Comparison of ENCODE assay signal across 19 cellular contexts in genomic region chr22:27259390-27259789, GRCh38.
DNase-seq lines count a peak whose midpoint lies in the region; ATAC-seq, FAIRE-seq and TF ChIP-seq lines count a peak whose summit lies in the region.
"Had no signal": no experiment of that assay in that cellular context is flagged by ENCODE, and none has a peak within 500 bp of the region (broad histone marks: within the 10 kb centered on the region; RNA-seq: fewer than 3 reads in every experiment).

No MANE protein-coding gene starts in this region.

- no peak for TF ChIP-seq RAD21 in A549 (conservative IDR thresholded peaks at IDR 0.05 in 1 of 2, IDR thresholded peaks at IDR 0.05 in 1 of 2)

- H3K36me3 Mint-ChIP-seq in endothelial cell (ENCODE audit: low read depth, unreplicated experiment) (peaks cover 13% of the 10 kb centered on the region), neural crest cell (ENCODE audit: low read depth) (peaks cover 4% of the 10 kb centered on the region)
- H3K36me3 Mint-ChIP-seq in activated naive CD8-positive, alpha-beta T cell treated with anti-CD3 and anti-CD28 coated beads, Interleukin-2, amount 50 U/mL, for 24 hours (ENCODE audit: low read depth), result peaks cover 4% of the 10 kb centered on the region
- H3K36me3 Mint-ChIP-seq: CD4-positive, alpha-beta memory T cell had no signal

- 80% methylated on average over 8 of the region's 9 CpGs for WGBS in A549 (ENCODE audit: missing lambda C conversion rate)

- DNase-seq in A549 (ENCODE audit: low read depth in 1 of 2, low spot score in 1 of 2), result no peak
- DNase-seq in endothelial cell (ENCODE audit: low spot score), result no peak
- DNase-seq in neural crest cell (ENCODE audit: low read depth, low spot score), result no peak
- DNase-seq in NCI-H526 (lab: John Stamatoyannopoulos, UW), result no peak
- DNase-seq in activated naive CD8-positive, alpha-beta T cell treated with anti-CD3 and anti-CD28 coated beads, Interleukin-2, amount 50 U/mL, for 24 hours, result no peak
- DNase-seq: 8988T; C1 segment of cervical spinal cord; CD4-positive, alpha-beta memory T cell; DMS53; NCI-H1417; NCI-H2029 treated with DMSO at 0.1 percent for 48 hours; NCI-H226; NCI-H510A; NK-92 treated with Interleukin-12 subunit alpha and Interleukin-12 subunit beta, amount 100 ng/mL, for 24 hours; PC-3 had no signal

- ATAC-seq in A549, result no peak
- ATAC-seq in activated naive CD8-positive, alpha-beta T cell treated with anti-CD3 and anti-CD28 coated beads, Interleukin-2, amount 50 U/mL, for 24 hours, result no peak
- ATAC-seq in GM18498 (IDR thresholded peaks at IDR 0.05; ENCODE audit: unreplicated experiment), result no peak
- no peak for ATAC-seq in HG03139 (IDR thresholded peaks at IDR 0.05; ENCODE audit: unreplicated experiment)
- ATAC-seq: PC-3 had no signal

- no peak overlapping the region for H3K4me2 ChIP-seq in A549

- POLR2A ChIA-PET in A549 (lab: Yijun Ruan, JAX), result no interaction called here

- H3K4me3 Mint-ChIP-seq in endothelial cell (ENCODE audit: unreplicated experiment) (peak overlapping the region; percentile 8), neural crest cell (no peak overlapping the region)
- no peak overlapping the region for H3K4me3 Mint-ChIP-seq in activated naive CD8-positive, alpha-beta T cell treated with anti-CD3 and anti-CD28 coated beads, Interleukin-2, amount 50 U/mL, for 24 hours

- no peak for FAIRE-seq in A549 (lab: Jason Lieb, UNC)

- no peak for TF ChIP-seq POLR2A in A549 (IDR thresholded peaks at IDR 0.05; ENCODE audit: low read length)

- H3K4me1 ChIP-seq in A549, result peaks cover 9% of the 10 kb centered on the region; the same call in 2 of the 3 replicates

- H3K27me3 Mint-ChIP-seq in endothelial cell (ENCODE audit: unreplicated experiment), result peaks cover 3% of the 10 kb centered on the region
- H3K27me3 Mint-ChIP-seq in neural crest cell (ENCODE audit: low read depth), result no peaks in the 10 kb centered on the region
- peaks cover 12% of the 10 kb centered on the region for H3K27me3 Mint-ChIP-seq in activated naive CD8-positive, alpha-beta T cell treated with anti-CD3 and anti-CD28 coated beads, Interleukin-2, amount 50 U/mL, for 24 hours

- TF ChIP-seq EP300 in A549 (IDR thresholded peaks at IDR 0.05), result no peak

- H3K4me3 ChIP-seq in A549, result no peak overlapping the region

- peaks cover 15% of the 10 kb centered on the region for H3K9me3 Mint-ChIP-seq in endothelial cell (ENCODE audit: unreplicated experiment)
- H3K9me3 Mint-ChIP-seq in neural crest cell, result peaks cover 6% of the 10 kb centered on the region
- peaks cover 20% of the 10 kb centered on the region for H3K9me3 Mint-ChIP-seq in activated naive CD8-positive, alpha-beta T cell treated with anti-CD3 and anti-CD28 coated beads, Interleukin-2, amount 50 U/mL, for 24 hours

- no peak for TF ChIP-seq CTCF in A549 (IDR thresholded peaks at IDR 0.05)
- no peak for TF ChIP-seq CTCF in VCaP (conservative IDR thresholded peaks at IDR 0.05)
- TF ChIP-seq CTCF in endothelial cell (IDR thresholded peaks at IDR 0.05; ENCODE audit: unreplicated experiment), result no peak
- no peak for TF ChIP-seq CTCF in neural crest cell (conservative IDR thresholded peaks at IDR 0.05)

- CTCF ChIA-PET in A549 (lab: Yijun Ruan, JAX), result interaction anchor here (0.5 to 1.0 kb wide), 2 partner anchors 11 to 27 kb away, joined by 3 read pairs; no protein-coding TSS in a partner anchor

- H3K27ac ChIP-seq in A549, result peak overlapping the region; percentile 36 to 74; a peak in 4 of 6 replicates
- H3K27ac ChIP-seq in VCaP, result peak overlapping the region; percentile 18; the same call in 1 of the 2 replicates
- H3K27ac ChIP-seq: HL-60 had no signal

- peaks cover 23% of the 10 kb centered on the region for H3K9me3 ChIP-seq in A549

- H3K4me1 Mint-ChIP-seq in endothelial cell (ENCODE audit: unreplicated experiment), result peaks cover 36% of the 10 kb centered on the region
- peaks cover 24% of the 10 kb centered on the region for H3K4me1 Mint-ChIP-seq in neural crest cell
- H3K4me1 Mint-ChIP-seq in activated naive CD8-positive, alpha-beta T cell treated with anti-CD3 and anti-CD28 coated beads, Interleukin-2, amount 50 U/mL, for 24 hours, result no peaks in the 10 kb centered on the region
- H3K4me1 Mint-ChIP-seq: CD4-positive, alpha-beta memory T cell had no signal

- H3K27ac Mint-ChIP-seq in endothelial cell (ENCODE audit: unreplicated experiment) (peak overlapping the region; percentile 93), neural crest cell (ENCODE audit: unreplicated experiment) (peak overlapping the region; percentile 54)
- no peak overlapping the region for H3K27ac Mint-ChIP-seq in activated naive CD8-positive, alpha-beta T cell treated with anti-CD3 and anti-CD28 coated beads, Interleukin-2, amount 50 U/mL, for 24 hours
- H3K27ac Mint-ChIP-seq: CD4-positive, alpha-beta memory T cell had no signal

TF ChIP-seq in A549, 52 proteins besides CTCF, POLR2A, EP300 and RAD21:
- TF ChIP-seq TP53 (CRISPR knock-in tag; IDR thresholded peaks at IDR 0.05), result no peak
